Comparison of ENCODE assay signal across 18 cellular contexts in the genomic region with DNA sequence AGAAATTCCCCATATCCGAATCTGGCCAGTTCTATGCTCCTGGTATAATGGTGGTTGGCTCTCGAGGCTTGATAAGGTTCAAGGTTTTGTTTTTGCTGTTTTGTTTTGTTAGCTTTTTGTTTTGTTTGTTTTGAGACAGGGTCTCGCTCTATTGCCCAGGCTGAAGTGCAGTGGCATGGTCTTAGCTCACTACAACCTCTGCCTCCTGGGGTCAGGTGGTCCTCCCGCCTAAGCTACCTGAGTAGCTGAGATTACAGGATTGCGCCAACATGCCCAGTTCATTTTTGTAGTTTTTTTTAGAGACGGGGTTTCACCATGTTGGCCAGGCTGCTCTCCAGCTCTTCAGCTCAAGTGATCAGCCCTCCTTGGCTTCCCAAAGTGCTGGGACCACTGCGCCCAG.
DNase-seq lines count a peak whose midpoint lies in the region; ATAC-seq and TF ChIP-seq lines count a peak whose summit lies in the region.
"Had no signal": no experiment of that assay in that cellular context is flagged by ENCODE, and none has a peak within 500 bp of the region (broad histone marks: within the 10 kb centered on the region; RNA-seq: fewer than 3 reads in every experiment).

No MANE protein-coding gene starts in this region.

- DNase-seq in MCF 10A (ENCODE audit: unreplicated experiment) (no peak), mammary epithelial cell (no peak), coronary artery (ENCODE audit: low spot score) (no peak), psoas muscle (no peak), type B pancreatic cell (ENCODE audit: extremely low spot score, unreplicated experiment) (no peak), nucleus accumbens (lab: John Stamatoyannopoulos, UW) (no peak)
- DNase-seq: activated naive CD8-positive, alpha-beta T cell treated with anti-CD3 and anti-CD28 coated beads for 36 hours; dermis blood vessel endothelial cell; foreskin keratinocyte; NCI-H524 treated with DMSO at 0.1 percent for 48 hours; nephron progenitor cell; upper lobe of right lung had no signal

- H3K4me3 ChIP-seq in mammary epithelial cell (replicated peaks in 1 of 3; ENCODE audit: insufficient read depth in 1 of 3, low read depth in 2 of 3, low read length in 3 of 3) (no peak overlapping the region), coronary artery (no peak overlapping the region), psoas muscle (no peak overlapping the region)
- H3K4me3 ChIP-seq: BLaER1 treated with 17β-estradiol and CSF1 and Interleukin-3, amounts not matched to agents 10 nM and 100 nM; upper lobe of right lung had no signal

- BruUV-seq in MCF 10A (replicated peaks; lab: Mats Ljungman, UMichigan) (no TSS peak), mammary epithelial cell (replicated peaks; lab: Mats Ljungman, UMichigan) (no TSS peak)

- no peaks in the 10 kb centered on the region for H3K27me3 ChIP-seq in mammary epithelial cell (ENCODE audit: insufficient read depth, low read length)
- peaks cover 0 to 29% (median 2%) of the 10 kb centered on the region in 3 donors for H3K27me3 ChIP-seq in psoas muscle (ENCODE audit: insufficient read depth in 3 of 3, low read length in 2 of 3)
- H3K27me3 ChIP-seq: foreskin keratinocyte, upper lobe of right lung had no signal

- H3K27ac ChIP-seq in mammary epithelial cell (ENCODE audit: insufficient read depth, low read depth, low read length) (no peak overlapping the region), coronary artery (peak overlapping the region; percentile 89 to 95), psoas muscle (peak overlapping the region; percentile 60)
- H3K27ac ChIP-seq: BLaER1 treated with 17β-estradiol and CSF1 and Interleukin-3, amounts not matched to agents 10 nM and 100 nM; foreskin keratinocyte; upper lobe of right lung had no signal

- POLR2A ChIA-PET in MCF 10A (lab: Yijun Ruan, JAX) = interaction anchor here (0.9 to 12.2 kb wide), 12 partner anchors 13 to 124 kb away, joined by 3 to 114 read pairs (median 8); a partner anchor contains a TSS

- peaks cover 47% of the 10 kb centered on the region for H3K4me1 ChIP-seq in mammary epithelial cell (ENCODE audit: insufficient read depth, low read length)
- peaks cover 19% of the 10 kb centered on the region for H3K4me1 ChIP-seq in psoas muscle

- H3K4me2 ChIP-seq in mammary epithelial cell (ENCODE audit: insufficient read depth, low read depth, low read length) = no peak overlapping the region

- no peaks in the 10 kb centered on the region for H3K27me3 Mint-ChIP-seq in MCF 10A (ENCODE audit: insufficient read depth, unreplicated experiment)
- H3K27me3 Mint-ChIP-seq in type B pancreatic cell = no peaks in the 10 kb centered on the region

- H3K9ac ChIP-seq in mammary epithelial cell (ENCODE audit: insufficient read depth, low read length) = no peak overlapping the region
- H3K9ac ChIP-seq: BLaER1 treated with 17β-estradiol and CSF1 and Interleukin-3, amounts not matched to agents 10 nM and 100 nM had no signal

- H3K4me1 Mint-ChIP-seq in MCF 10A (ENCODE audit: insufficient read depth, unreplicated experiment) (peaks cover 42% of the 10 kb centered on the region), type B pancreatic cell (ENCODE audit: unreplicated experiment) (peaks cover 27% of the 10 kb centered on the region)
- H3K4me1 Mint-ChIP-seq: activated naive CD8-positive, alpha-beta T cell treated with anti-CD3 and anti-CD28 coated beads for 36 hours; memory B cell had no signal

- dilution Hi-C loops in mammary epithelial cell (cut with HindIII; ENCODE audit: low sequenced_read_pairs) = no loop called here

- no peak overlapping the region for H3K4me3 Mint-ChIP-seq in MCF 10A (ENCODE audit: unreplicated experiment)
- H3K4me3 Mint-ChIP-seq in type B pancreatic cell = no peak overlapping the region
- H3K4me3 Mint-ChIP-seq: activated naive CD8-positive, alpha-beta T cell treated with anti-CD3 and anti-CD28 coated beads for 36 hours; memory B cell; nephron progenitor cell; stimulated activated effector memory CD8-positive, alpha-beta T cell treated with anti-CD3 and anti-CD28 coated beads, Interleukin-12 subunit alpha, Interleukin-12 subunit beta, amount 100 ng/mL, for 72 hours had no signal

- CTCF ChIA-PET in MCF 10A (lab: Yijun Ruan, JAX) (interaction anchor here (0.6 to 1.1 kb wide), 4 partner anchors 30 to 108 kb away, joined by 3 to 4 read pairs (median 3); no protein-coding TSS in a partner anchor), mammary epithelial cell (lab: Charles Lee; ENCODE audit: low non-redundant PET) (no interaction called here)

- H3K9me3 ChIP-seq in mammary epithelial cell (replicated peaks; ENCODE audit: insufficient read depth, low read length) (no peaks in the 10 kb centered on the region), psoas muscle (no peaks in the 10 kb centered on the region)
- H3K9me3 ChIP-seq: BLaER1 treated with 17β-estradiol and CSF1 and Interleukin-3, amounts not matched to agents 10 nM and 100 nM; upper lobe of right lung had no signal

- H2AFZ ChIP-seq in mammary epithelial cell (ENCODE audit: low read depth, low read length) = no peak overlapping the region

- ATAC-seq in psoas muscle (no peak), GM18868 (IDR thresholded peaks at IDR 0.05; ENCODE audit: unreplicated experiment) (no peak), HG03354 (IDR thresholded peaks at IDR 0.05; ENCODE audit: poor library complexity, severe bottlenecking, unreplicated experiment) (no peak)
- ATAC-seq: activated CD4-positive, CD25-positive, alpha-beta regulatory T cell treated with anti-CD3 and anti-CD28 coated beads, Interleukin-2, amount 50 U/mL, for 24 hours; foreskin keratinocyte; stimulated activated effector memory CD8-positive, alpha-beta T cell treated with anti-CD3 and anti-CD28 coated beads, Interleukin-12 subunit alpha, Interleukin-12 subunit beta, amount 100 ng/mL, for 72 hours; upper lobe of right lung had no signal

- H3K9me3 Mint-ChIP-seq in MCF 10A (ENCODE audit: unreplicated experiment) (no peaks in the 10 kb centered on the region), type B pancreatic cell (no peaks in the 10 kb centered on the region)
- H3K9me3 Mint-ChIP-seq: activated naive CD8-positive, alpha-beta T cell treated with anti-CD3 and anti-CD28 coated beads for 36 hours; memory B cell; nephron progenitor cell; stimulated activated effector memory CD8-positive, alpha-beta T cell treated with anti-CD3 and anti-CD28 coated beads, Interleukin-12 subunit alpha, Interleukin-12 subunit beta, amount 100 ng/mL, for 72 hours had no signal

- H4K20me1 ChIP-seq in mammary epithelial cell (ENCODE audit: insufficient read depth, low read length) = no peaks in the 10 kb centered on the region
- H4K20me1 ChIP-seq: BLaER1 treated with 17β-estradiol and CSF1 and Interleukin-3, amounts not matched to agents 10 nM and 100 nM had no signal

- H3K36me3 ChIP-seq in mammary epithelial cell (ENCODE audit: insufficient read depth, low read length) = no peaks in the 10 kb centered on the region
- H3K36me3 ChIP-seq in psoas muscle (ENCODE audit: insufficient read depth in 1 of 2, low read depth in 1 of 2) = no peaks in the 10 kb centered on the region
- H3K36me3 ChIP-seq: BLaER1 treated with 17β-estradiol and CSF1 and Interleukin-3, amounts not matched to agents 10 nM and 100 nM; upper lobe of right lung had no signal

- in situ Hi-C loops in mammary epithelial cell (cut with MboI; ENCODE audit: low sequenced_read_pairs in 2 of 2) = no loop called here

- TF ChIP-seq CTCF in MCF 10A (IDR thresholded peaks at IDR 0.05; ENCODE audit: unreplicated experiment) = no peak
- no peak for TF ChIP-seq CTCF in mammary epithelial cell (conservative IDR thresholded peaks at IDR 0.05 in 1 of 2, IDR thresholded peaks at IDR 0.05 in 1 of 2; ENCODE audit: extremely low read depth in 1 of 2, insufficient read depth in 1 of 2, low read depth in 1 of 2, low read length in 2 of 2)
- TF ChIP-seq CTCF in coronary artery (IDR thresholded peaks at IDR 0.05) = no peak
- TF ChIP-seq CTCF in psoas muscle (IDR thresholded peaks at IDR 0.05) = no peak
- no peak for TF ChIP-seq CTCF in type B pancreatic cell (conservative IDR thresholded peaks at IDR 0.05)

- H3K36me3 Mint-ChIP-seq in MCF 10A (ENCODE audit: insufficient read depth, unreplicated experiment) = no peaks in the 10 kb centered on the region
- no peaks in the 10 kb centered on the region for H3K36me3 Mint-ChIP-seq in type B pancreatic cell
- H3K36me3 Mint-ChIP-seq: activated naive CD8-positive, alpha-beta T cell treated with anti-CD3 and anti-CD28 coated beads for 36 hours; memory B cell had no signal

- intact Hi-C loops in MCF 10A (cut with micrococcal nuclease) = loop anchor here (2.0 kb wide), 1 partner anchor 104 kb away; no protein-coding TSS in a partner anchor
- intact Hi-C loops in mammary epithelial cell (cut with micrococcal nuclease) = loop anchor here (2.0 kb wide), 1 partner anchor 38 kb away; no protein-coding TSS in a partner anchor
- intact Hi-C loops in psoas muscle (cut with DNase I) = no loop called here

- WGBS in mammary epithelial cell (ENCODE audit: low coverage, missing lambda C conversion rate) = 100% methylated on average over 6 of the region's 7 CpGs
- 77 to 84% (median 81%) methylated on average over 7 of the region's 7 CpGs for WGBS in psoas muscle, 3 donors

- H3K79me2 ChIP-seq in mammary epithelial cell (ENCODE audit: insufficient read depth, low read length) = no peaks in the 10 kb centered on the region

- H3K27ac Mint-ChIP-seq in MCF 10A (ENCODE audit: low read depth, unreplicated experiment) = peak overlapping the region; percentile 35
- H3K27ac Mint-ChIP-seq in type B pancreatic cell = peak overlapping the region; percentile 54
- H3K27ac Mint-ChIP-seq: activated naive CD8-positive, alpha-beta T cell treated with anti-CD3 and anti-CD28 coated beads for 36 hours; memory B cell; nephron progenitor cell; stimulated activated effector memory CD8-positive, alpha-beta T cell treated with anti-CD3 and anti-CD28 coated beads, Interleukin-12 subunit alpha, Interleukin-12 subunit beta, amount 100 ng/mL, for 72 hours had no signal

Comparison
In these comparisons a context has a peak if more than half of its experiments do, and no peak if none do; other contexts are left out.
1. intact Hi-C loops: an anchor here in MCF 10A (2.0 kb wide) and mammary epithelial cell (2.0 kb wide); none called in psoas muscle.